In genomic region chr9:28179893-28180292, GRCh38 we compare ENCODE assay signal across 23 cellular contexts.
"Had no signal": no experiment of that assay in that cellular context is flagged by ENCODE, and none has a peak within 500 bp of the region (broad histone marks: within the 10 kb centered on the region; RNA-seq: fewer than 3 reads in every experiment).

No MANE protein-coding gene starts in this region.

- H3K36me3 ChIP-seq: esophagus muscularis mucosa, gastroesophageal sphincter, heart left ventricle, left lung, lower lobe of right lung had no signal

- H3K9me3 ChIP-seq: gastroesophageal sphincter, lower lobe of right lung, mucosa of descending colon had no signal

- H3K27me3 ChIP-seq: dorsolateral prefrontal cortex, esophagus muscularis mucosa, foreskin keratinocyte, gastroesophageal sphincter, hepatocyte, left lung had no signal

- H3K4me1 ChIP-seq: esophagus muscularis mucosa, foreskin keratinocyte, gastroesophageal sphincter, heart left ventricle, left lung, lower lobe of right lung had no signal

- DNase-seq: dermis blood vessel endothelial cell; dorsolateral prefrontal cortex; effector CD4-positive, alpha-beta T cell; effector memory CD4-positive, alpha-beta T cell; foreskin keratinocyte; heart left ventricle; hypothalamus; immature natural killer cell; islet precursor cell; kidney; kidney glomerular epithelial cell; left colon; left lung; left ventricle myocardium superior; lower lobe of right lung; mesenchymal stem cell; mucosa of descending colon; naive B cell; naive thymus-derived CD8-positive, alpha-beta T cell had no signal

- H3K4me3 ChIP-seq: coronary artery, dorsolateral prefrontal cortex, esophagus muscularis mucosa, gastroesophageal sphincter, heart left ventricle, hepatocyte, left lung, lower lobe of right lung, mucosa of descending colon had no signal

- H3K27ac ChIP-seq: coronary artery, dorsolateral prefrontal cortex, esophagus muscularis mucosa, foreskin keratinocyte, gastroesophageal sphincter, heart left ventricle, hepatocyte, left lung, lower lobe of right lung had no signal

- ATAC-seq: foreskin keratinocyte; gastroesophageal sphincter; heart left ventricle; left colon; left lung; left ventricle myocardium superior; lower lobe of right lung; mucosa of descending colon; naive thymus-derived CD8-positive, alpha-beta T cell had no signal

- H2AFZ ChIP-seq: hepatocyte had no signal

- H3K79me2 ChIP-seq: hepatocyte had no signal

- H3K4me2 ChIP-seq: hepatocyte had no signal
